13 cellular contexts compared by ENCODE assay signal in genomic region chr20:36474563-36474962, GRCh38.
A peak's percentile ranks its signal among the peaks of the same experiment; 100 is the strongest.
DNase-seq lines count a peak whose midpoint lies in the region; ATAC-seq, FAIRE-seq and TF ChIP-seq lines count a peak whose summit lies in the region.
"Had no signal": no experiment of that assay in that cellular context is flagged by ENCODE, and none has a peak within 500 bp of the region (broad histone marks: within the 10 kb centered on the region; RNA-seq: fewer than 3 reads in every experiment).

No MANE protein-coding gene starts in this region.

- POLR2A ChIA-PET in IMR-90 (lab: Charles Lee; ENCODE audit: unreplicated experiment): no interaction called here

- H3K9me3 ChIP-seq in IMR-90 (ENCODE audit: control insufficient read depth, insufficient read depth, low read length) (no peaks in the 10 kb centered on the region), fibroblast of lung (ENCODE audit: control insufficient read depth, insufficient read depth, low read depth, low read length) (no peaks in the 10 kb centered on the region)
- H3K9me3 ChIP-seq: BLaER1 treated with 17β-estradiol and CSF1 and Interleukin-3, amounts not matched to agents 10 nM and 100 nM had no signal

- CTCF ChIA-PET in IMR-90 (lab: Yijun Ruan, JAX): no interaction called here

- TF ChIP-seq CTCF in IMR-90 (conservative IDR thresholded peaks at IDR 0.05; ENCODE audit: low read depth, low read length) (no peak), fibroblast of lung (conservative IDR thresholded peaks at IDR 0.05 in 1 of 2, IDR thresholded peaks at IDR 0.05 in 1 of 2; ENCODE audit: low read depth in 1 of 2, low read length in 2 of 2) (no peak)

- peak; percentile 4; the same call in 1 of the 2 replicates for ATAC-seq in IMR-90 (ENCODE audit: low read depth)
- no peak for ATAC-seq in HG02759 (IDR thresholded peaks at IDR 0.05; ENCODE audit: unreplicated experiment)
- ATAC-seq: activated CD4-positive, alpha-beta T cell treated with anti-CD3 and anti-CD28 coated beads for 36 hours; GM23338 had no signal

- TF ChIP-seq RAD21 in IMR-90 (IDR thresholded peaks at IDR 0.05; ENCODE audit: low read length): no peak

- WGBS in IMR-90 (ENCODE audit: extremely low coverage in 2 of 2, insufficient read length in 1 of 2), 2 experiments: no CpG with 5 or more reads among the region's 1 CpG

- in situ Hi-C loops in IMR-90 (cut with MboI; ENCODE audit: low sequenced_read_pairs): no loop called here

- peak overlapping the region; percentile 52 for H2BK5ac ChIP-seq in IMR-90 (ENCODE audit: low read depth, low read length, poor library complexity, severe bottlenecking)

- peaks cover 47% of the 10 kb centered on the region for H3K4me1 ChIP-seq in ACC112 (ENCODE audit: control insufficient read depth, insufficient read depth, low read length, unreplicated experiment)
- peaks cover 40% of the 10 kb centered on the region for H3K4me1 ChIP-seq in IMR-90 (ENCODE audit: control insufficient read depth, insufficient read depth, low read length)
- H3K4me1 ChIP-seq in fibroblast of lung (ENCODE audit: control insufficient read depth, extremely low read depth, insufficient read depth, low read length): peaks cover 42% of the 10 kb centered on the region
- H3K4me1 ChIP-seq in rectal smooth muscle tissue (ENCODE audit: control insufficient read depth, insufficient read depth, low read length): peaks cover 33% of the 10 kb centered on the region

- 0 out of 3 replicates have a peak overlapping the region, but pooled peaks have one; percentile 1 for H2BK15ac ChIP-seq in IMR-90 (ENCODE audit: low read depth, low read length)

- H3K56ac ChIP-seq in IMR-90 (ENCODE audit: extremely low read depth, insufficient read depth, low read length): no peak overlapping the region

- H3K79me2 ChIP-seq in ACC112 (ENCODE audit: control insufficient read depth, insufficient read depth, low read length, unreplicated experiment) (peaks cover 88% of the 10 kb centered on the region), fibroblast of lung (ENCODE audit: control insufficient read depth, insufficient read depth, low read length) (peaks cover 92% of the 10 kb centered on the region)

- no peak overlapping the region; the same call in 1 of the 2 replicates for H4K91ac ChIP-seq in IMR-90 (ENCODE audit: insufficient read depth, low read depth, low read length)

- dilution Hi-C loops in IMR-90 (cut with HindIII; ENCODE audit: low sequenced_read_pairs, unreplicated experiment): no loop called here

- H3K27me3 ChIP-seq in ACC112 (ENCODE audit: insufficient read depth, low read length) (no peaks in the 10 kb centered on the region), IMR-90 (ENCODE audit: control insufficient read depth, insufficient read depth, low read length) (no peaks in the 10 kb centered on the region), fibroblast of lung (ENCODE audit: control insufficient read depth, insufficient read depth, low read length) (no peaks in the 10 kb centered on the region), rectal smooth muscle tissue (ENCODE audit: control insufficient read depth, insufficient read depth, low read length) (no peaks in the 10 kb centered on the region)
- H3K27me3 ChIP-seq: BLaER1 treated with 17β-estradiol and CSF1 and Interleukin-3, amounts not matched to agents 10 nM and 100 nM had no signal

- intact Hi-C loops in IMR-90 (cut with micrococcal nuclease): no loop called here

- H2BK120ac ChIP-seq in IMR-90 (ENCODE audit: low read depth, low read length): peak overlapping the region; percentile 24

- H2AK5ac ChIP-seq in IMR-90 (ENCODE audit: low read depth, low read length): peak overlapping the region; percentile 3; the same call in 1 of the 2 replicates

- H3K4me2 ChIP-seq in IMR-90 (ENCODE audit: low read depth, low read length): no peak overlapping the region
- H3K4me2 ChIP-seq in fibroblast of lung (ENCODE audit: extremely low read depth, insufficient read depth, low read length): peak overlapping the region; percentile 66
- H3K4me2 ChIP-seq: BLaER1 treated with 17β-estradiol and CSF1 and Interleukin-3, amounts not matched to agents 10 nM and 100 nM; GM23338 had no signal

- DNase-seq in IMR-90 (no peak), fibroblast of lung (ENCODE audit: low read depth in 2 of 2) (no peak), GM19239 (ENCODE audit: insufficient read length, low spot score) (no peak), activated gamma-delta T cell (lab: John Stamatoyannopoulos, UW) (no peak)
- no peak for DNase-seq in activated T-cell treated with anti-CD3 and anti-CD28 coated beads, Interleukin-2, amount 50 U/mL, for 48 hours
- DNase-seq: activated CD4-positive, alpha-beta T cell treated with anti-CD3 and anti-CD28 coated beads for 36 hours; KG1; RPMI8226 had no signal

- H3K4ac ChIP-seq in IMR-90 (ENCODE audit: low read depth, low read length): 0 out of 2 replicates have a peak overlapping the region, but pooled peaks have one; percentile 21

- no peak for TF ChIP-seq POLR2A in IMR-90 (IDR thresholded peaks at IDR 0.05; ENCODE audit: low read depth, low read length)

- no peak overlapping the region for H3K23ac ChIP-seq in IMR-90 (ENCODE audit: low read depth, low read length)

- H3K9me1 ChIP-seq in IMR-90 (ENCODE audit: insufficient read depth, low read length): peaks cover 64% of the 10 kb centered on the region

- H3K9ac ChIP-seq in IMR-90 (ENCODE audit: low read depth, low read length) (no peak overlapping the region; the same call in 1 of the 2 replicates), fibroblast of lung (ENCODE audit: insufficient read depth, low read length) (no peak overlapping the region), rectal smooth muscle tissue (ENCODE audit: low read length) (no peak overlapping the region)
- H3K9ac ChIP-seq: BLaER1 treated with 17β-estradiol and CSF1 and Interleukin-3, amounts not matched to agents 10 nM and 100 nM had no signal

- no peak overlapping the region for H2AFZ ChIP-seq in ACC112 (ENCODE audit: low read length, unreplicated experiment)
- H2AFZ ChIP-seq in IMR-90 (replicated peaks; ENCODE audit: low read length, poor library complexity): no peak overlapping the region
- no peak overlapping the region for H2AFZ ChIP-seq in fibroblast of lung (ENCODE audit: low read length)
- H2AFZ ChIP-seq: GM23338 had no signal

- H3K79me1 ChIP-seq in IMR-90 (ENCODE audit: low read depth in 1 of 2, low read length in 2 of 2): peaks cover 32 to 93% of the 10 kb centered on the region in 2 experiments

- no peak overlapping the region for H3K18ac ChIP-seq in IMR-90 (ENCODE audit: low read depth, low read length)

- H4K20me1 ChIP-seq in IMR-90 (ENCODE audit: insufficient read depth, low read length) (peaks cover 95% of the 10 kb centered on the region), fibroblast of lung (ENCODE audit: control insufficient read depth, extremely low read depth, insufficient read depth, low read length) (peaks cover 4% of the 10 kb centered on the region)

- no peak overlapping the region for H2BK20ac ChIP-seq in IMR-90 (ENCODE audit: low read depth, low read length)

- no peaks in the 10 kb centered on the region; the same call in 1 of the 2 replicates for H3K36me3 ChIP-seq in ACC112 (ENCODE audit: insufficient read depth, low read length)
- H3K36me3 ChIP-seq in IMR-90 (ENCODE audit: control insufficient read depth, insufficient read depth, low read length): peaks cover 6% of the 10 kb centered on the region
- H3K36me3 ChIP-seq in fibroblast of lung (ENCODE audit: control insufficient read depth, insufficient read depth, low read length): no peaks in the 10 kb centered on the region
- H3K36me3 ChIP-seq in rectal smooth muscle tissue (ENCODE audit: control insufficient read depth, insufficient read depth, low read length): no peaks in the 10 kb centered on the region

- H2AK9ac ChIP-seq in IMR-90 (replicated peaks; ENCODE audit: low read depth, low read length, poor library complexity): no peak overlapping the region

- peak overlapping the region; percentile 17; the same call in 1 of the 2 replicates for H3K14ac ChIP-seq in IMR-90 (replicated peaks; ENCODE audit: low read depth, low read length)

- H4K5ac ChIP-seq in IMR-90 (ENCODE audit: low read depth, low read length): no peak overlapping the region

- H3K4me3 ChIP-seq in ACC112 (ENCODE audit: low read depth, low read length): no peak overlapping the region
- no peak overlapping the region for H3K4me3 ChIP-seq in IMR-90 (ENCODE audit: insufficient read depth, low read depth, low read length)
- H3K4me3 ChIP-seq in fibroblast of lung (replicated peaks in 1 of 4; ENCODE audit: control extremely low read depth in 1 of 4, insufficient read depth in 1 of 4, low read depth in 3 of 4, low read length in 4 of 4): no peak overlapping the region
- H3K4me3 ChIP-seq in rectal smooth muscle tissue (ENCODE audit: low read length): no peak overlapping the region
- H3K4me3 ChIP-seq: BLaER1 treated with 17β-estradiol and CSF1 and Interleukin-3, amounts not matched to agents 10 nM and 100 nM; GM23338 had no signal

- BruUV-seq in IMR-90 (replicated peaks; lab: Mats Ljungman, UMichigan): no TSS peak

- peak overlapping the region in 1 of 2 experiments; percentile 28; a peak in 2 of 4 replicates for H4K8ac ChIP-seq in IMR-90 (ENCODE audit: low read depth in 2 of 2, low read length in 2 of 2)

- H3K27ac ChIP-seq in ACC112 (ENCODE audit: low read depth, low read length) (peak overlapping the region; percentile 62), IMR-90 (ENCODE audit: insufficient read depth, low read length) (no peak overlapping the region), fibroblast of lung (ENCODE audit: insufficient read depth, low read length) (peak overlapping the region; percentile 71), rectal smooth muscle tissue (ENCODE audit: low read depth, low read length) (peak overlapping the region; percentile 51)
- H3K27ac ChIP-seq: BLaER1 treated with 17β-estradiol and CSF1 and Interleukin-3, amounts not matched to agents 10 nM and 100 nM had no signal

- no peak for FAIRE-seq in GM19239 (lab: Jason Lieb, UNC)

TF ChIP-seq in IMR-90, 13 proteins besides CTCF, POLR2A, EP300 and RAD21:
- TF ChIP-seq USF2 (IDR thresholded peaks at IDR 0.05; ENCODE audit: low read depth, low read length) (no peak), CEBPB (IDR thresholded peaks at IDR 0.05; ENCODE audit: low read depth, low read length) (no peak), RCOR1 (IDR thresholded peaks at IDR 0.05; ENCODE audit: insufficient replicate concordance, low read length) (no peak), MXI1 (IDR thresholded peaks at IDR 0.05; ENCODE audit: borderline replicate concordance, low read depth, low read length) (no peak)
